Comparison of ENCODE assay signal across 17 cellular contexts in genomic region chr22:45640291-45640940, GRCh38. TPM values are rescaled to one million over a fixed set of nuclear protein-coding genes. Genes with fewer than 3 reads are reported as not detected.
A peak's percentile ranks its signal among the peaks of the same experiment; 100 is the strongest.
DNase-seq lines count a peak whose midpoint lies in the region; ATAC-seq and TF ChIP-seq lines count a peak whose summit lies in the region.
"Had no signal": no experiment of that assay in that cellular context is flagged by ENCODE, and none has a peak within 500 bp of the region (broad histone marks: within the 10 kb centered on the region; RNA-seq: fewer than 3 reads in every experiment).

No MANE protein-coding gene starts in this region.

- H3K4me3 Mint-ChIP-seq in dendritic cell treated with granulocyte-macrophage colony-stimulating factor and Interleukin-4, amounts not matched to agents 40 ng/mL and 50 ng/mL, for 4 days = no peak overlapping the region
- H3K4me3 Mint-ChIP-seq in neural progenitor cell = peak overlapping the region; percentile 18
- H3K4me3 Mint-ChIP-seq: activated CD4-positive, alpha-beta T cell treated with anti-CD3 and anti-CD28 coated beads, Interleukin-2, amount 10 ng/mL, durations not matched to agents 7 days and 5 days; activated T-cell treated with anti-CD3 and anti-CD28 coated beads, Interleukin-2, amount 50 U/mL, for 4 hours had no signal

- no peak overlapping the region for H3K27ac ChIP-seq in neural progenitor cell
- H3K27ac ChIP-seq: hepatocyte had no signal

- intact Hi-C loops in dendritic cell treated with granulocyte-macrophage colony-stimulating factor and Interleukin-4, amounts not matched to agents 40 ng/mL and 50 ng/mL, for 4 days (cut with micrococcal nuclease) = no loop called here

- no peaks in the 10 kb centered on the region for H3K79me2 ChIP-seq in neural progenitor cell (ENCODE audit: low read depth)
- H3K79me2 ChIP-seq: hepatocyte had no signal

- ATAC-seq in GM21717 (IDR thresholded peaks at IDR 0.05; ENCODE audit: unreplicated experiment) (no peak), GM21515 (IDR thresholded peaks at IDR 0.05; ENCODE audit: unreplicated experiment) (no peak)
- ATAC-seq: activated T-cell treated with anti-CD3 and anti-CD28 coated beads, Interleukin-2, amount 50 U/mL, for 4 hours; naive thymus-derived CD4-positive, alpha-beta T cell had no signal

- H3K27me3 Mint-ChIP-seq in dendritic cell treated with granulocyte-macrophage colony-stimulating factor and Interleukin-4, amounts not matched to agents 40 ng/mL and 50 ng/mL, for 4 days = peaks cover 56% of the 10 kb centered on the region
- peaks cover 12% of the 10 kb centered on the region for H3K27me3 Mint-ChIP-seq in neural progenitor cell (ENCODE audit: insufficient read depth, low read depth)

- peak overlapping the region; percentile 74 for H3K27ac Mint-ChIP-seq in dendritic cell treated with granulocyte-macrophage colony-stimulating factor and Interleukin-4, amounts not matched to agents 40 ng/mL and 50 ng/mL, for 4 days
- H3K27ac Mint-ChIP-seq in neural progenitor cell = no peak overlapping the region

- no peaks in the 10 kb centered on the region for H3K36me3 Mint-ChIP-seq in dendritic cell treated with granulocyte-macrophage colony-stimulating factor and Interleukin-4, amounts not matched to agents 40 ng/mL and 50 ng/mL, for 4 days (ENCODE audit: low read depth)
- H3K36me3 Mint-ChIP-seq in neural progenitor cell = no peaks in the 10 kb centered on the region
- H3K36me3 Mint-ChIP-seq: naive thymus-derived CD4-positive, alpha-beta T cell had no signal

- H3K9me3 ChIP-seq in neural progenitor cell (ENCODE audit: low read depth) = no peaks in the 10 kb centered on the region
- H3K9me3 ChIP-seq: HAP-1 had no signal

- no peak overlapping the region for H3K4me3 ChIP-seq in Jurkat, Clone E6-1 (ENCODE audit: low read length)
- no peak overlapping the region for H3K4me3 ChIP-seq in neural progenitor cell
- H3K4me3 ChIP-seq: HAP-1, hepatocyte had no signal

- H4K20me1 ChIP-seq in neural progenitor cell (ENCODE audit: low read depth) = no peaks in the 10 kb centered on the region

- H3K36me3 ChIP-seq in neural progenitor cell = no peaks in the 10 kb centered on the region
- H3K36me3 ChIP-seq: HAP-1 had no signal

- H3K9ac ChIP-seq in neural progenitor cell = no peak overlapping the region

- H3K4me1 ChIP-seq in neural progenitor cell = no peaks in the 10 kb centered on the region

- peaks cover 34% of the 10 kb centered on the region for H3K27me3 ChIP-seq in neural progenitor cell

- H3F3A ChIP-seq in neural progenitor cell (ENCODE audit: low read depth) = no peaks in the 10 kb centered on the region

- no peak for TF ChIP-seq CTCF in neural progenitor cell (IDR thresholded peaks at IDR 0.05)

- H3K9me3 Mint-ChIP-seq in dendritic cell treated with granulocyte-macrophage colony-stimulating factor and Interleukin-4, amounts not matched to agents 40 ng/mL and 50 ng/mL, for 4 days = no peaks in the 10 kb centered on the region
- no peaks in the 10 kb centered on the region for H3K9me3 Mint-ChIP-seq in neural progenitor cell
- H3K9me3 Mint-ChIP-seq: activated CD4-positive, alpha-beta T cell treated with anti-CD3 and anti-CD28 coated beads, Interleukin-2, amount 10 ng/mL, durations not matched to agents 7 days and 5 days; activated T-cell treated with anti-CD3 and anti-CD28 coated beads, Interleukin-2, amount 50 U/mL, for 4 hours; naive thymus-derived CD4-positive, alpha-beta T cell had no signal

- DNase-seq in NK-92 treated with Interleukin-12 subunit alpha and Interleukin-12 subunit beta, amount 100 ng/mL, for 24 hours (lab: John Stamatoyannopoulos, UW) = peak; percentile 49
- DNase-seq in NK-92 (lab: John Stamatoyannopoulos, UW; ENCODE audit: unreplicated experiment) (no peak), neural progenitor cell (ENCODE audit: low spot score) (no peak), SW480 (ENCODE audit: low spot score) (no peak)
- peak; percentile 15 for DNase-seq in Jurkat, Clone E6-1 (ENCODE audit: low read depth, low spot score)
- DNase-seq: 8988T; activated CD4-positive, alpha-beta T cell treated with anti-CD3 and anti-CD28 coated beads, Interleukin-2, amount 10 ng/mL, durations not matched to agents 7 days and 5 days; activated naive CD4-positive, alpha-beta T cell treated with anti-CD3 and anti-CD28 coated beads, Interleukin-2, amount 50 U/mL, for 16 hours; activated T-cell treated with anti-CD3 and anti-CD28 coated beads, Interleukin-2, amount 50 U/mL, for 4 hours; naive thymus-derived CD4-positive, alpha-beta T cell; NCI-H1694 treated with DMSO at 0.1 percent for 48 hours; NCI-H226 had no signal

- no peak overlapping the region for H3K4me2 ChIP-seq in neural progenitor cell
- H3K4me2 ChIP-seq: hepatocyte had no signal

- H2AFZ ChIP-seq in neural progenitor cell (replicated peaks) = no peak overlapping the region
- H2AFZ ChIP-seq: hepatocyte had no signal

- H3K4me1 Mint-ChIP-seq in dendritic cell treated with granulocyte-macrophage colony-stimulating factor and Interleukin-4, amounts not matched to agents 40 ng/mL and 50 ng/mL, for 4 days (ENCODE audit: low read depth) = peaks cover 29% of the 10 kb centered on the region
- H3K4me1 Mint-ChIP-seq in neural progenitor cell = peaks cover 8% of the 10 kb centered on the region

RNA-seq across cellular contexts. Expression of gene ATXN10, which starts 31.2 kb away (rescaled TPM):
- 176 TPM for polyA plus RNA-seq in Jurkat, Clone E6-1 (2012; ENCODE audit: insufficient read depth, insufficient read length)
- total RNA-seq in neural progenitor cell (ENCODE audit: low replicate concordance) = 125 and 168 TPM in 2 replicates

Comparison
In these comparisons a context has a peak if more than half of its experiments do, and no peak if none do; other contexts are left out.
1. DNase-seq: peak in NK-92 treated with Interleukin-12 subunit alpha and Interleukin-12 subunit beta, amount 100 ng/mL, for 24 hours (single experiment) and Jurkat, Clone E6-1 (single experiment); none in NK-92 (single experiment), neural progenitor cell (single experiment) and SW480 (single experiment).